In the genomic region with DNA sequence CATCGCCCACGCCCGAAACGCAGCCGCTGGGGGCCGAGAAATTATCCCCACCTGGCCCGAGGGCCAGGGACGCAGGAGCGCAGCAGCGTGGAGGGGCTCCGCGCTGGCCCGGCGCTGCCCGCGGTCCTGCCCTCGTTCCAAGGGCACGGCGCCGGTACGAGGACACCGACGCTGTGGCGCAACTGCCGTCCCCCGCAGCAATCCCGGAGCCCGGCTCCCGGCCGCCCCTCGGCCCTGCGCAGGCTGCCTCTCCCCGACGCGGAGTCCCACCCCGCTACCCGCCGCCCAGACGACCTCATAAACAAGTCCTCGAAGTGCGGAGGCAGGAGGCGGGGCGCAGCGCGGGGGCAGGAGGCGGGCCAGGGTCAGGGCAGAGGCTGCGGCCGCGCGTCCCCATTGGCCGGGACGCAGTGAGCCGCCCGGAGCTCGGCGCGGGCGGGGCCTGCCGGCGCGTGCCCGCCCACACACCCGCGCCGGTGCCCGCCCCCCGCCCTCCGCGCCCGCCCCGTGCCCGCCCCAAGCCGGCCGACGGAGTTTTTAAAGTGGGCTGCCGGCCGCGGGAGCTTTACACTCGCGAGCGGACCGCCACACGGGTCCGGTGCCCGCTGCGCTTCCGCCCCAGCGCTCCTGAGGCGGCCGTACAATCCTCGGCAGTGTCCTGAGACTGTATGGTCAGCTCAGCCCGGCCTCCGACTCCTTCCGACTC, we compare ENCODE assay signal across 8 cellular contexts. TPM values are rescaled to one million over a fixed set of nuclear protein-coding genes. Genes with fewer than 3 reads are reported as not detected.
DNase-seq lines count a peak whose midpoint lies in the region; ATAC-seq and TF ChIP-seq lines count a peak whose summit lies in the region.

Gene EPAS1, plus strand, starts transcription at position 568 of the 706 bp plus-strand sequence. CDS start 505 bp downstream, outside the sequence.

- ATAC-seq in GM18873 (IDR thresholded peaks at IDR 0.05; ENCODE audit: low FRiP score, unreplicated experiment) (peak; percentile 57), HG03139 (IDR thresholded peaks at IDR 0.05; ENCODE audit: unreplicated experiment) (peak; percentile 86)

- H3K9me3 Mint-ChIP-seq in endothelial cell (ENCODE audit: unreplicated experiment): no peaks in the 10 kb centered on the region

- H3K4me3 Mint-ChIP-seq in endothelial cell (ENCODE audit: unreplicated experiment): peak within 1 kb of the TSS; percentile 98

- H3K4me1 ChIP-seq in mesodermal cell (ENCODE audit: control insufficient read depth, insufficient read depth, low read length, poor library complexity, severe bottlenecking): peaks cover 4% of the 10 kb centered on the region

- DNase-seq in AG08395 (ENCODE audit: low spot score) (peak; percentile 97), NOMO-1 treated with DMSO at 0.1 percent for 48 hours (lab: John Stamatoyannopoulos, UW; ENCODE audit: unreplicated experiment) (peak; percentile 78), activated T-cell treated with anti-CD3 and anti-CD28 coated beads for 1 hour (ENCODE audit: low read depth) (peak; percentile 65), endothelial cell (ENCODE audit: low spot score) (peak; percentile 84)
- peak; percentile 38 for DNase-seq in stimulated activated CD8-positive, alpha-beta memory T cell treated with anti-CD3 and anti-CD28 coated beads, Interleukin-15, amount 100 ng/mL, for 24 hours (ENCODE audit: low read depth)

- no peaks in the 10 kb centered on the region for H3K9me3 ChIP-seq in mesodermal cell (ENCODE audit: control insufficient read depth, low read length)

- no peak within 1 kb of the TSS for H3K27ac Mint-ChIP-seq in endothelial cell (ENCODE audit: unreplicated experiment)

- no peaks in the 10 kb centered on the region for H3K36me3 ChIP-seq in mesodermal cell (ENCODE audit: control insufficient read depth, insufficient read depth, low read length)

- H3K4me1 Mint-ChIP-seq in endothelial cell (ENCODE audit: unreplicated experiment): peaks cover 37% of the 10 kb centered on the region

- peaks cover 22% of the 10 kb centered on the region for H3K27me3 Mint-ChIP-seq in endothelial cell (ENCODE audit: unreplicated experiment)

- H3K4me3 ChIP-seq in mesodermal cell (ENCODE audit: extremely low read depth, insufficient read depth, low read length, poor library complexity, severe bottlenecking): peak within 1 kb of the TSS; percentile 63

- no peak for TF ChIP-seq CTCF in endothelial cell (IDR thresholded peaks at IDR 0.05; ENCODE audit: unreplicated experiment)

- peaks cover 12% of the 10 kb centered on the region for H3K36me3 Mint-ChIP-seq in endothelial cell (ENCODE audit: low read depth, unreplicated experiment)

- 1% methylated on average over 39 to 82 of the region's 94 CpGs for WGBS in mesodermal cell (ENCODE audit: insufficient coverage in 2 of 2), 2 experiments

- no peak within 1 kb of the TSS for H3K27ac ChIP-seq in mesodermal cell (ENCODE audit: low read depth, low read length, severe bottlenecking)

RNA-seq across cellular contexts. Expression of gene EPAS1, which starts in this region (rescaled TPM):
- total RNA-seq in endothelial cell (ENCODE audit: unreplicated experiment): 280 TPM
- 30.8 TPM for polyA plus RNA-seq in mesodermal cell (2013, experiment 1 of 2)
- 36.3 TPM for polyA plus RNA-seq in mesodermal cell (2013, experiment 2 of 2)

Comparison
In these comparisons a context has a peak if more than half of its experiments do, and no peak if none do; other contexts are left out.
1. DNase-seq: peak in every context shown above with its lines; median percentile 97 in AG08395; 84 in endothelial cell; 78 in NOMO-1 treated with DMSO at 0.1 percent for 48 hours; 65 in activated T-cell treated with anti-CD3 and anti-CD28 coated beads for 1 hour; 38 in stimulated activated CD8-positive, alpha-beta memory T cell treated with anti-CD3 and anti-CD28 coated beads, Interleukin-15, amount 100 ng/mL, for 24 hours.